Comparison of ENCODE assay signal across 1 cellular context in the genomic region with DNA sequence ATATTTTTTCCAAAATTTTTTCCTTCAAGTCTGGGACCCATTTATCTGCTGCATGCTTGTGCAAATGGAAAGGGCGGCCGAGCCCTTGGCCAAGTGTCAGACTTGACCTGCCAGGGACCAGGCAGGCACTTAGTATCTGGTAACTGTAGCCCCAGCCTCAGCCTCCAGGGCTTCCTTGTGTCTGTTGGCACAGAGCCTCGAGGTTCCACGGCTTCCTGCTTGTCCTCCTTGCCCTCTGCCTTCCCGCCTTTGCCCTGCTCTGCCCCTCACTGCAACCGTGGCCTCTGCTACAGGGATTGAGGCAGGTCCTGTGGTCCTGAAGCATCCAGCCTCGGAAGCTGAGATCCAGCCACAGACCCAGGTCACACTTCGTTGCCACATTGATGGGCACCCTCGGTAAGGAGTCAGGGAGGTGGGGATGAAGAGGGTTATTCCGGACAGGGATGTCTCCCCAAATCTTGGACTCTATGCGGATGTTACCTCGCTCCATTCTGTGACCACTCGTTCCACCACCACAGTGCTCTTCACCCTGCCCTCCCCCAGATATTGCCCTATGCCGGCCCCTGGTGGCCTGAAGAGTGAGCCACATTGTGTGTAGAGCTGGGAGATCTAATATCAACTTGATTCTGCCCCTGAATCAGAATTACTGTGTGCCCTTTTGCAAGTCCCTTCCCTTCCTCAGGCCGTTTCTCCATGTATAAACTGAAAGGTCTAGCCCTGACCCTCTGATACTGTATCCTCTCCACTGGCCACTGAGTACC.
TF ChIP-seq lines count a peak whose summit lies in the region.

No MANE protein-coding gene starts in this region.

TF ChIP-seq in A549, 52 proteins besides CTCF, POLR2A, EP300 and RAD21 (continued from another document):
- TF ChIP-seq, protein P1, sequence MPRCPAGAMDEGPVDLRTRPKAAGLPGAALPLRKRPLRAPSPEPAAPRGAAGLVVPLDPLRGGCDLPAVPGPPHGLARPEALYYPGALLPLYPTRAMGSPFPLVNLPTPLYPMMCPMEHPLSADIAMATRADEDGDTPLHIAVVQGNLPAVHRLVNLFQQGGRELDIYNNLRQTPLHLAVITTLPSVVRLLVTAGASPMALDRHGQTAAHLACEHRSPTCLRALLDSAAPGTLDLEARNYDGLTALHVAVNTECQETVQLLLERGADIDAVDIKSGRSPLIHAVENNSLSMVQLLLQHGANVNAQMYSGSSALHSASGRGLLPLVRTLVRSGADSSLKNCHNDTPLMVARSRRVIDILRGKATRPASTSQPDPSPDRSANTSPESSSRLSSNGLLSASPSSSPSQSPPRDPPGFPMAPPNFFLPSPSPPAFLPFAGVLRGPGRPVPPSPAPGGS (IDR thresholded peaks at IDR 0.05): no peak
- no peak for TF ChIP-seq FOXS1 (CRISPR knock-in tag; IDR thresholded peaks at IDR 0.05)
- TF ChIP-seq E2F6 (IDR thresholded peaks at IDR 0.05; ENCODE audit: borderline replicate concordance, low read depth): no peak
- no peak for TF ChIP-seq NPAS2 (CRISPR knock-in tag; IDR thresholded peaks at IDR 0.05; ENCODE audit: borderline replicate concordance)
- TF ChIP-seq, protein P2, sequence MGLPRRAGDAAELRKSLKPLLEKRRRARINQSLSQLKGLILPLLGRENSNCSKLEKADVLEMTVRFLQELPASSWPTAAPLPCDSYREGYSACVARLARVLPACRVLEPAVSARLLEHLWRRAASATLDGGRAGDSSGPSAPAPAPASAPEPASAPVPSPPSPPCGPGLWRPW (IDR thresholded peaks at IDR 0.05): no peak
- TF ChIP-seq POLR2AphosphoS2 (conservative IDR thresholded peaks at IDR 0.05; ENCODE audit: low read length): no peak
- TF ChIP-seq HOXB5 (CRISPR knock-in tag; IDR thresholded peaks at IDR 0.05): no peak
- no peak for TF ChIP-seq CHD4 (IDR thresholded peaks at IDR 0.05; ENCODE audit: borderline replicate concordance)
TF ChIP-seq in A549: peak in this region for 0.
